1 cellular context compared by ENCODE assay signal in the genomic region with DNA sequence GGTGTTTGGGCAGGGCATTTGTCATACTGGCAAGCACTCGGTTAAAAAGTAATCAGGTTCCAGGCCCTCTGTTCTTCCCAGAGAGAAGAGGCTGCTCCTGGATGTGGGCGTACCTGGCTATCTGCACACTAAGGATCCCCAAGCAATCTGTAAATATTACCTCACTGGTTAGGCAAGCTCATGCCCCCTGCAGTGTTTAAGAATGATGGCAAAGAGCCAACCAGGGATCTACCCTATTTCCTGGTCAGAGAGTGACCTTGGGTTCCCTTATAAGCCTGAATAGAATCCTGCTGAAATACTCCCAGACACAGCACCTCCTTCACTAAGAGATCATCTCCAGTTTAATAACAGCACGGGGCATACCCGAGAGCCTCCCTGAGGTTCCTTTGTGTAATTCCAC.
A peak's percentile ranks its signal among the peaks of the same experiment; 100 is the strongest.
TF ChIP-seq lines count a peak whose summit lies in the region.

No MANE protein-coding gene starts in this region.

TF ChIP-seq in HepG2, 621 proteins besides CTCF, POLR2A, EP300 and RAD21 (continued from another document and continues in another):
- TF ChIP-seq RERE (CRISPR knock-in tag; IDR thresholded peaks at IDR 0.05; ENCODE audit: low read depth): no peak
- TF ChIP-seq IRF2 (CRISPR knock-in tag; IDR thresholded peaks at IDR 0.05): no peak
- TF ChIP-seq, protein P1, sequence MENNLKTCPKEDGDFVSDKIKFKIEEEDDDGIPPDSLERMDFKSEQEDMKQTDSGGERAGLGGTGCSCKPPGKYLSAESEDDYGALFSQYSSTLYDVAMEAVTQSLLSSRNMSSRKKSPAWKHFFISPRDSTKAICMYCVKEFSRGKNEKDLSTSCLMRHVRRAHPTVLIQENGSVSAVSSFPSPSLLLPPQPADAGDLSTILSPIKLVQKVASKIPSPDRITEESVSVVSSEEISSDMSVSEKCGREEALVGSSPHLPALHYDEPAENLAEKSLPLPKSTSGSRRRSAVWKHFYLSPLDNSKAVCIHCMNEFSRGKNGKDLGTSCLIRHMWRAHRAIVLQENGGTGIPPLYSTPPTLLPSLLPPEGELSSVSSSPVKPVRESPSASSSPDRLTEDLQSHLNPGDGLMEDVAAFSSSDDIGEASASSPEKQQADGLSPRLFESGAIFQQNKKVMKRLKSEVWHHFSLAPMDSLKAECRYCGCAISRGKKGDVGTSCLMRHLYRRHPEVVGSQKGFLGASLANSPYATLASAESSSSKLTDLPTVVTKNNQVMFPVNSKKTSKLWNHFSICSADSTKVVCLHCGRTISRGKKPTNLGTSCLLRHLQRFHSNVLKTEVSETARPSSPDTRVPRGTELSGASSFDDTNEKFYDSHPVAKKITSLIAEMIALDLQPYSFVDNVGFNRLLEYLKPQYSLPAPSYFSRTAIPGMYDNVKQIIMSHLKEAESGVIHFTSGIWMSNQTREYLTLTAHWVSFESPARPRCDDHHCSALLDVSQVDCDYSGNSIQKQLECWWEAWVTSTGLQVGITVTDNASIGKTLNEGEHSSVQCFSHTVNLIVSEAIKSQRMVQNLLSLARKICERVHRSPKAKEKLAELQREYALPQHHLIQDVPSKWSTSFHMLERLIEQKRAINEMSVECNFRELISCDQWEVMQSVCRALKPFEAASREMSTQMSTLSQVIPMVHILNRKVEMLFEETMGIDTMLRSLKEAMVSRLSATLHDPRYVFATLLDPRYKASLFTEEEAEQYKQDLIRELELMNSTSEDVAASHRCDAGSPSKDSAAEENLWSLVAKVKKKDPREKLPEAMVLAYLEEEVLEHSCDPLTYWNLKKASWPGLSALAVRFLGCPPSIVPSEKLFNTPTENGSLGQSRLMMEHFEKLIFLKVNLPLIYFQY (CRISPR knock-in tag; IDR thresholded peaks at IDR 0.05; ENCODE audit: borderline replicate concordance): no peak
- no peak for TF ChIP-seq ZNF3 (CRISPR knock-in tag; IDR thresholded peaks at IDR 0.05)
- TF ChIP-seq, protein P2, sequence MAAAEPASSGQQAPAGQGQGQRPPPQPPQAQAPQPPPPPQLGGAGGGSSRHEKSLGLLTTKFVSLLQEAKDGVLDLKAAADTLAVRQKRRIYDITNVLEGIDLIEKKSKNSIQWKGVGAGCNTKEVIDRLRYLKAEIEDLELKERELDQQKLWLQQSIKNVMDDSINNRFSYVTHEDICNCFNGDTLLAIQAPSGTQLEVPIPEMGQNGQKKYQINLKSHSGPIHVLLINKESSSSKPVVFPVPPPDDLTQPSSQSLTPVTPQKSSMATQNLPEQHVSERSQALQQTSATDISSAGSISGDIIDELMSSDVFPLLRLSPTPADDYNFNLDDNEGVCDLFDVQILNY (CRISPR knock-in tag; conservative IDR thresholded peaks at IDR 0.05): no peak
- TF ChIP-seq ZNF382 (CRISPR knock-in tag; IDR thresholded peaks at IDR 0.05; ENCODE audit: borderline replicate concordance): no peak
- TF ChIP-seq PHF8 (CRISPR knock-in tag; IDR thresholded peaks at IDR 0.05): no peak
- no peak for TF ChIP-seq PCBP1 (IDR thresholded peaks at IDR 0.05; ENCODE audit: borderline replicate concordance, low read depth, low read length)
- TF ChIP-seq HMG20A (CRISPR knock-in tag; IDR thresholded peaks at IDR 0.05; ENCODE audit: borderline replicate concordance): peak; percentile 60; the same call in 1 of the 2 replicates
- TF ChIP-seq MATR3 (CRISPR knock-in tag; IDR thresholded peaks at IDR 0.05): no peak
- no peak for TF ChIP-seq CBFB (CRISPR knock-in tag; IDR thresholded peaks at IDR 0.05)
- TF ChIP-seq ZBTB38 (CRISPR knock-in tag; IDR thresholded peaks at IDR 0.05): no peak
- no peak for TF ChIP-seq HNRNPK (IDR thresholded peaks at IDR 0.05; ENCODE audit: low read depth, low read length, poor library complexity, severe bottlenecking)
- TF ChIP-seq ZFP36L1 (CRISPR knock-in tag; IDR thresholded peaks at IDR 0.05): no peak
- TF ChIP-seq U2AF2 (IDR thresholded peaks at IDR 0.05; ENCODE audit: low read depth, low read length): no peak
- TF ChIP-seq, protein P3, sequence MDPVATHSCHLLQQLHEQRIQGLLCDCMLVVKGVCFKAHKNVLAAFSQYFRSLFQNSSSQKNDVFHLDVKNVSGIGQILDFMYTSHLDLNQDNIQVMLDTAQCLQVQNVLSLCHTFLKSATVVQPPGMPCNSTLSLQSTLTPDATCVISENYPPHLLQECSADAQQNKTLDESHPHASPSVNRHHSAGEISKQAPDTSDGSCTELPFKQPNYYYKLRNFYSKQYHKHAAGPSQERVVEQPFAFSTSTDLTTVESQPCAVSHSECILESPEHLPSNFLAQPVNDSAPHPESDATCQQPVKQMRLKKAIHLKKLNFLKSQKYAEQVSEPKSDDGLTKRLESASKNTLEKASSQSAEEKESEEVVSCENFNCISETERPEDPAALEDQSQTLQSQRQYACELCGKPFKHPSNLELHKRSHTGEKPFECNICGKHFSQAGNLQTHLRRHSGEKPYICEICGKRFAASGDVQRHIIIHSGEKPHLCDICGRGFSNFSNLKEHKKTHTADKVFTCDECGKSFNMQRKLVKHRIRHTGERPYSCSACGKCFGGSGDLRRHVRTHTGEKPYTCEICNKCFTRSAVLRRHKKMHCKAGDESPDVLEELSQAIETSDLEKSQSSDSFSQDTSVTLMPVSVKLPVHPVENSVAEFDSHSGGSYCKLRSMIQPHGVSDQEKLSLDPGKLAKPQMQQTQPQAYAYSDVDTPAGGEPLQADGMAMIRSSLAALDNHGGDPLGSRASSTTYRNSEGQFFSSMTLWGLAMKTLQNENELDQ (CRISPR knock-in tag; IDR thresholded peaks at IDR 0.05; ENCODE audit: borderline replicate concordance): no peak
- TF ChIP-seq MTF1 (CRISPR knock-in tag; IDR thresholded peaks at IDR 0.05): no peak
- peak; percentile 36; the same call in 1 of the 2 replicates for TF ChIP-seq FOSL2 (CRISPR knock-in tag; IDR thresholded peaks at IDR 0.05)
- TF ChIP-seq BORCS8-MEF2B (CRISPR knock-in tag; IDR thresholded peaks at IDR 0.05): no peak
- no peak for TF ChIP-seq HMGXB3 (CRISPR knock-in tag; IDR thresholded peaks at IDR 0.05; ENCODE audit: borderline replicate concordance)
- no peak for TF ChIP-seq ZNF770 (CRISPR knock-in tag; IDR thresholded peaks at IDR 0.05)
- 0 out of 2 replicates have a peak, but pooled peaks have one; percentile 26 for TF ChIP-seq ZNF317 (CRISPR knock-in tag; IDR thresholded peaks at IDR 0.05)
- TF ChIP-seq PAXIP1 (CRISPR knock-in tag; conservative IDR thresholded peaks at IDR 0.05): peak; percentile 46
- TF ChIP-seq NONO (IDR thresholded peaks at IDR 0.05): no peak
- 0 out of 2 replicates have a peak, but pooled peaks have one; percentile 31 for TF ChIP-seq NONO (CRISPR knock-in tag; conservative IDR thresholded peaks at IDR 0.05)
- TF ChIP-seq ZNF883 (CRISPR knock-in tag; IDR thresholded peaks at IDR 0.05; ENCODE audit: not compliant biosample characterization): no peak
- no peak for TF ChIP-seq STAG1 (CRISPR knock-in tag; IDR thresholded peaks at IDR 0.05)
